1 cellular context compared by ENCODE assay signal in genomic region chr19:52028027-52028779, GRCh38.
TF ChIP-seq lines count a peak whose summit lies in the region.

Gene ZNF614, minus strand, starts transcription at chr19:52028379. Its CDS starts 2,634 bp downstream, at chr19:52025745.

TF ChIP-seq in HepG2, 621 proteins besides CTCF, POLR2A, EP300 and RAD21 (continued from another document and continues in another):
- TF ChIP-seq ZNF281 (CRISPR knock-in tag; IDR thresholded peaks at IDR 0.05; ENCODE audit: borderline replicate concordance): no peak
- peak; percentile 23; the same call in 1 of the 2 replicates for TF ChIP-seq ARHGAP35 (CRISPR knock-in tag; IDR thresholded peaks at IDR 0.05; ENCODE audit: borderline replicate concordance)
- no peak for TF ChIP-seq ARNT (IDR thresholded peaks at IDR 0.05)
- peak; percentile 61 for TF ChIP-seq ZNF552 (CRISPR knock-in tag; IDR thresholded peaks at IDR 0.05; ENCODE audit: borderline replicate concordance)
- TF ChIP-seq DNMT3B (CRISPR knock-in tag; conservative IDR thresholded peaks at IDR 0.05): no peak
- no peak for TF ChIP-seq ONECUT2 (CRISPR knock-in tag; IDR thresholded peaks at IDR 0.05)
- TF ChIP-seq ZNF510 (CRISPR knock-in tag; IDR thresholded peaks at IDR 0.05; ENCODE audit: low read depth): peak; percentile 44; the same call in 1 of the 2 replicates
- peak; percentile 77; the same call in 1 of the 2 replicates for TF ChIP-seq ZNF674 (CRISPR knock-in tag; IDR thresholded peaks at IDR 0.05; ENCODE audit: low read depth)
- TF ChIP-seq HNRNPK (IDR thresholded peaks at IDR 0.05; ENCODE audit: low read depth, low read length, poor library complexity, severe bottlenecking): no peak
- TF ChIP-seq CCAR2 (optimal IDR thresholded peaks at IDR 0.05; ENCODE audit: low read depth, low read length): no peak
- no peak for TF ChIP-seq ZNF256 (CRISPR knock-in tag; conservative IDR thresholded peaks at IDR 0.05)
- no peak for TF ChIP-seq ZNF234 (CRISPR knock-in tag; conservative IDR thresholded peaks at IDR 0.05)
- TF ChIP-seq ZNF354B (CRISPR knock-in tag; IDR thresholded peaks at IDR 0.05): peak; percentile 85; the same call in 1 of the 2 replicates
- peak; percentile 83 for TF ChIP-seq ZGPAT (CRISPR knock-in tag; IDR thresholded peaks at IDR 0.05)
- TF ChIP-seq SCMH1 (CRISPR knock-in tag; IDR thresholded peaks at IDR 0.05; ENCODE audit: borderline replicate concordance): no peak
- TF ChIP-seq FOXM1 (CRISPR knock-in tag; IDR thresholded peaks at IDR 0.05): no peak
- peak; percentile 57; the same call in 1 of the 2 replicates for TF ChIP-seq SALL2 (CRISPR knock-in tag; IDR thresholded peaks at IDR 0.05)
- no peak for TF ChIP-seq HOXA9 (CRISPR knock-in tag; IDR thresholded peaks at IDR 0.05; ENCODE audit: borderline replicate concordance)
- TF ChIP-seq KDM2A (CRISPR knock-in tag; IDR thresholded peaks at IDR 0.05; ENCODE audit: borderline replicate concordance, low read depth): peak; percentile 96
- TF ChIP-seq CENPX (CRISPR knock-in tag; IDR thresholded peaks at IDR 0.05): no peak
- no peak for TF ChIP-seq GTF2F1 (IDR thresholded peaks at IDR 0.05; ENCODE audit: low read length)
- no peak for TF ChIP-seq TERF1 (CRISPR knock-in tag; IDR thresholded peaks at IDR 0.05)
- no peak for TF ChIP-seq CEBPZ (IDR thresholded peaks at IDR 0.05; ENCODE audit: low read length)
- peak; percentile 81; the same call in 1 of the 2 replicates for TF ChIP-seq ZNF20 (CRISPR knock-in tag; IDR thresholded peaks at IDR 0.05)
- peak; percentile 22; the same call in 1 of the 2 replicates for TF ChIP-seq AHR (CRISPR knock-in tag; IDR thresholded peaks at IDR 0.05)
- no peak for TF ChIP-seq TCF12 (IDR thresholded peaks at IDR 0.05)
- 0 out of 2 replicates have a peak, but pooled peaks have one; percentile 52 for TF ChIP-seq TCF12 (CRISPR knock-in tag; IDR thresholded peaks at IDR 0.05)
- TF ChIP-seq RBM22 (optimal IDR thresholded peaks at IDR 0.05; ENCODE audit: low read length): no peak
- TF ChIP-seq ZNF530 (CRISPR knock-in tag; IDR thresholded peaks at IDR 0.05; ENCODE audit: low read depth): no peak
- no peak for TF ChIP-seq PHB2 (IDR thresholded peaks at IDR 0.05; ENCODE audit: partially characterized antibody)
- peak; percentile 86 for TF ChIP-seq GABPB1 (CRISPR knock-in tag; IDR thresholded peaks at IDR 0.05)
- peak; percentile 12; the same call in 1 of the 2 replicates for TF ChIP-seq ZNF280B (CRISPR knock-in tag; IDR thresholded peaks at IDR 0.05; ENCODE audit: borderline replicate concordance)
- TF ChIP-seq SIN3B (IDR thresholded peaks at IDR 0.05; ENCODE audit: low read length): peak; percentile 88
- peak; percentile 62 for TF ChIP-seq ZBTB2 (CRISPR knock-in tag; IDR thresholded peaks at IDR 0.05; ENCODE audit: low read depth)
- TF ChIP-seq SIX1 (CRISPR knock-in tag; IDR thresholded peaks at IDR 0.05; ENCODE audit: borderline replicate concordance): no peak
- no peak for TF ChIP-seq PAWR (CRISPR knock-in tag; IDR thresholded peaks at IDR 0.05; ENCODE audit: borderline replicate concordance)
- no peak for TF ChIP-seq NONO (IDR thresholded peaks at IDR 0.05)
- TF ChIP-seq NONO (CRISPR knock-in tag; conservative IDR thresholded peaks at IDR 0.05): peak; percentile 81
- TF ChIP-seq ZNF775 (CRISPR knock-in tag; IDR thresholded peaks at IDR 0.05; ENCODE audit: borderline replicate concordance): no peak
- TF ChIP-seq KMT2B (CRISPR knock-in tag; IDR thresholded peaks at IDR 0.05): peak; percentile 97
- TF ChIP-seq GZF1 (CRISPR knock-in tag; IDR thresholded peaks at IDR 0.05): 0 out of 2 replicates have a peak, but pooled peaks have one; percentile 24
- TF ChIP-seq ZNF720 (CRISPR knock-in tag; IDR thresholded peaks at IDR 0.05): no peak
- TF ChIP-seq EZH2 (conservative IDR thresholded peaks at IDR 0.05; ENCODE audit: low read depth, low read length): no peak
- TF ChIP-seq ARNT2 (CRISPR knock-in tag; IDR thresholded peaks at IDR 0.05; ENCODE audit: low read depth): no peak; the same call in 1 of the 2 replicates
- peak; percentile 63 for TF ChIP-seq ZEB1 (IDR thresholded peaks at IDR 0.05; ENCODE audit: insufficient replicate concordance, low read depth)
- no peak for TF ChIP-seq MLLT10 (CRISPR knock-in tag; IDR thresholded peaks at IDR 0.05)
- TF ChIP-seq XBP1 (CRISPR knock-in tag; IDR thresholded peaks at IDR 0.05): no peak
- TF ChIP-seq CBX2 (IDR thresholded peaks at IDR 0.05; ENCODE audit: low read depth, low read length): no peak
- TF ChIP-seq CBX2 (CRISPR knock-in tag; IDR thresholded peaks at IDR 0.05; ENCODE audit: low read depth): no peak
- TF ChIP-seq NR2F2 (IDR thresholded peaks at IDR 0.05; ENCODE audit: borderline replicate concordance, low read depth): no peak
- no peak for TF ChIP-seq ZNF780A (CRISPR knock-in tag; IDR thresholded peaks at IDR 0.05)
- no peak for TF ChIP-seq DDIT3 (CRISPR knock-in tag; IDR thresholded peaks at IDR 0.05)
- TF ChIP-seq ATF4 (CRISPR knock-in tag; IDR thresholded peaks at IDR 0.05): peak in 1 of 2 experiments; percentile 70; a peak in 2 of 4 replicates
- TF ChIP-seq HNF4A (CRISPR knock-in tag; IDR thresholded peaks at IDR 0.05): peak; percentile 63
- TF ChIP-seq ZNF143 (CRISPR knock-in tag; IDR thresholded peaks at IDR 0.05): peak; percentile 74
- peak; percentile 75; the same call in 1 of the 2 replicates for TF ChIP-seq ZNF34 (CRISPR knock-in tag; IDR thresholded peaks at IDR 0.05; ENCODE audit: borderline replicate concordance)
- no peak for TF ChIP-seq MAZ (IDR thresholded peaks at IDR 0.05; ENCODE audit: borderline replicate concordance, low read depth, low read length)
- peak; percentile 78 for TF ChIP-seq MAZ (CRISPR knock-in tag; IDR thresholded peaks at IDR 0.05; ENCODE audit: low read depth)
- no peak for TF ChIP-seq CBX1 (IDR thresholded peaks at IDR 0.05; ENCODE audit: low read depth)
- peak; percentile 55; the same call in 1 of the 2 replicates for TF ChIP-seq ZNF362 (CRISPR knock-in tag; IDR thresholded peaks at IDR 0.05; ENCODE audit: borderline replicate concordance)
- peak; percentile 98 for TF ChIP-seq YY1 (IDR thresholded peaks at IDR 0.05; ENCODE audit: insufficient read depth, insufficient replicate concordance, low read depth, low read length)
- TF ChIP-seq ZNF607 (CRISPR knock-in tag; IDR thresholded peaks at IDR 0.05; ENCODE audit: borderline replicate concordance): peak; percentile 41
- peak; percentile 53; the same call in 1 of the 2 replicates for TF ChIP-seq KDM3A (CRISPR knock-in tag; IDR thresholded peaks at IDR 0.05; ENCODE audit: low read depth)
- TF ChIP-seq ZNF10 (CRISPR knock-in tag; IDR thresholded peaks at IDR 0.05; ENCODE audit: borderline replicate concordance, low read depth): no peak
